1 cellular context compared by ENCODE assay signal in the genomic region with DNA sequence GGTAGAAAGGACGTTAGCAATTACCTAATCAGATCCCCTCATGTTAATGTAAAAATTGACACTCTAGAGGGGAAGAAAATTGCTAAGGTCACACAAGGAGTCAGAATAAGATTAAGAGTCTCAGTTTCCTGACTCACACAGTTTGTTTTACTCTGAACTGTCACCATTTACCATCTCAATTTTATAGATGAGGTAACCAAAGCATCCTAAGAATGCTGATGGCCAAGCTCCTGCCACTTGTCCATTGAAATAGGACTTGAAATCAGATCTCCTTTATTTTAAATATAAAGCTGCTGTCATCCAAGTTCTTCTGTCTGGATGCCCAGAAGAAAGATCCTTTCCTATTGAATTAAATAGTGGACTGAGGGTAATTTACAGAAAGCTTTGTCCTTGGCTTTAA.
TF ChIP-seq lines count a peak whose summit lies in the region.

No MANE protein-coding gene starts in this region.

TF ChIP-seq in HCT116, 20 proteins besides CTCF, POLR2A, EP300 and RAD21 (continued from another document):
- TF ChIP-seq TCF7L2 (IDR thresholded peaks at IDR 0.05; ENCODE audit: borderline replicate concordance, extremely low read depth, insufficient read depth, insufficient read length) (no peak), YY1 (IDR thresholded peaks at IDR 0.05; ENCODE audit: extremely low read depth, insufficient replicate concordance, low read depth, low read length) (no peak), EGR1 (IDR thresholded peaks at IDR 0.05; ENCODE audit: low read depth) (no peak), FOSL1 (IDR thresholded peaks at IDR 0.05; ENCODE audit: low read depth) (no peak), JUND (IDR thresholded peaks at IDR 0.05) (no peak), SP1 (IDR thresholded peaks at IDR 0.05; ENCODE audit: low read depth) (no peak)
